Comparison of ENCODE assay signal across 21 cellular contexts in genomic region chr3:43870844-43871626, GRCh38.
DNase-seq lines count a peak whose midpoint lies in the region; ATAC-seq and TF ChIP-seq lines count a peak whose summit lies in the region.
"Had no signal": no experiment of that assay in that cellular context is flagged by ENCODE, and none has a peak within 500 bp of the region (broad histone marks: within the 10 kb centered on the region; RNA-seq: fewer than 3 reads in every experiment).

No MANE protein-coding gene starts in this region.

- H2BK120ac ChIP-seq in mesendoderm (ENCODE audit: low read depth, low read length), result no peak overlapping the region

- no peaks in the 10 kb centered on the region for H3K36me3 ChIP-seq in mesendoderm (ENCODE audit: control insufficient read depth, insufficient read depth, low read length)
- H3K36me3 ChIP-seq in MG63, result no peaks in the 10 kb centered on the region
- H3K36me3 ChIP-seq: right lobe of liver had no signal

- intact Hi-C loops in CD14-positive monocyte (cut with micrococcal nuclease), result no loop called here

- no peaks in the 10 kb centered on the region for H3K27me3 ChIP-seq in mesendoderm (ENCODE audit: insufficient read depth, low read length, poor library complexity)
- H3K27me3 ChIP-seq in MG63, result no peaks in the 10 kb centered on the region
- H3K27me3 ChIP-seq: right lobe of liver had no signal

- no peak overlapping the region for H3K23ac ChIP-seq in mesendoderm (ENCODE audit: low read length)

- no peak overlapping the region for H3K18ac ChIP-seq in mesendoderm (ENCODE audit: low read length)

- no peak overlapping the region for H3K27ac Mint-ChIP-seq in effector memory CD8-positive, alpha-beta T cell
- H3K27ac Mint-ChIP-seq in CD14-positive monocyte, result no peak overlapping the region
- H3K27ac Mint-ChIP-seq: activated CD4-positive, alpha-beta T cell treated with anti-CD3 and anti-CD28 coated beads, Interleukin-2, amount 10 ng/mL, durations not matched to agents 7 days and 5 days; IgD-negative memory B cell; stimulated activated naive CD8-positive, alpha-beta T cell treated with anti-CD3 and anti-CD28 coated beads, Interleukin-15, amount 100 ng/mL, for 72 hours had no signal

- H3K27ac ChIP-seq in RWPE1, result peak overlapping the region; percentile 87
- H3K27ac ChIP-seq in mesendoderm (ENCODE audit: low read depth, low read length), result no peak overlapping the region
- H3K27ac ChIP-seq: right lobe of liver had no signal

- H4K8ac ChIP-seq in mesendoderm (ENCODE audit: low read depth, low read length), result no peak overlapping the region

- H3K9ac ChIP-seq in mesendoderm (ENCODE audit: low read length), result no peak overlapping the region

- no peaks in the 10 kb centered on the region for H3K36me3 Mint-ChIP-seq in effector memory CD8-positive, alpha-beta T cell (ENCODE audit: insufficient read depth)
- H3K36me3 Mint-ChIP-seq in CD14-positive monocyte, result no peaks in the 10 kb centered on the region

- no peak overlapping the region for H3K4ac ChIP-seq in mesendoderm (ENCODE audit: low read depth, low read length)

- WGBS in mesendoderm (ENCODE audit: extremely low coverage, insufficient coverage, low lambda C conversion rate), result no CpG with 5 or more reads among the region's 2 CpGs

- peaks cover 48 to 94% of the 10 kb centered on the region in 2 donors for H3K27me3 Mint-ChIP-seq in effector memory CD8-positive, alpha-beta T cell
- H3K27me3 Mint-ChIP-seq in CD14-positive monocyte (ENCODE audit: low read depth in 3 of 3), result peaks cover 7 to 12% (median 10%) of the 10 kb centered on the region in 3 donors

- H2BK15ac ChIP-seq in mesendoderm (replicated peaks; ENCODE audit: low read depth), result no peak overlapping the region

- H3K4me1 Mint-ChIP-seq in effector memory CD8-positive, alpha-beta T cell (ENCODE audit: low read depth in 2 of 2), result peaks cover 0 to 3% of the 10 kb centered on the region in 2 donors
- peaks cover 6% of the 10 kb centered on the region for H3K4me1 Mint-ChIP-seq in CD14-positive monocyte
- H3K4me1 Mint-ChIP-seq: activated CD4-positive, alpha-beta T cell treated with anti-CD3 and anti-CD28 coated beads, Interleukin-2, amount 10 ng/mL, durations not matched to agents 7 days and 5 days; IgD-negative memory B cell had no signal

- CTCF ChIA-PET in RWPE1 (lab: Yijun Ruan, JAX), result interaction anchor here (0.6 kb wide), 1 partner anchor 327 kb away, joined by 3 read pairs; no protein-coding TSS in a partner anchor

- no peak overlapping the region for H3K4me2 ChIP-seq in mesendoderm (ENCODE audit: low read length)

- TF ChIP-seq CTCF in RWPE1 (conservative IDR thresholded peaks at IDR 0.05; ENCODE audit: low read depth) (no peak), CD14-positive monocyte (IDR thresholded peaks at IDR 0.05) (no peak)

- no peak overlapping the region for H2BK5ac ChIP-seq in mesendoderm (ENCODE audit: low read length)

- H2AK5ac ChIP-seq in mesendoderm (ENCODE audit: low read length), result no peak overlapping the region

- ATAC-seq in HG03039 (IDR thresholded peaks at IDR 0.05; ENCODE audit: unreplicated experiment), result no peak
- ATAC-seq in effector memory CD8-positive, alpha-beta T cell (replicated peaks), result no peak
- ATAC-seq: right lobe of liver; stimulated activated naive CD8-positive, alpha-beta T cell treated with anti-CD3 and anti-CD28 coated beads, Interleukin-15, amount 100 ng/mL, for 72 hours had no signal

- DNase-seq in Daoy (ENCODE audit: low read depth) (peak; percentile 21), RWPE1 (ENCODE audit: low spot score) (peak; percentile 57), ecto neural progenitor cell (ENCODE audit: low spot score) (peak; percentile 33), mesendoderm (peak; percentile 46), MG63 (no peak), CD14-positive monocyte (ENCODE audit: low spot score) (no peak)
- no peak for DNase-seq in effector memory CD8-positive, alpha-beta T cell
- DNase-seq: activated CD4-positive, alpha-beta T cell treated with anti-CD3 and anti-CD28 coated beads, Interleukin-2, amount 10 ng/mL, durations not matched to agents 7 days and 5 days; activated CD8-positive, alpha-beta memory T cell treated with anti-CD3 and anti-CD28 coated beads, Interleukin-2, amount 50 U/mL, for 48 hours; activated gamma-delta T cell; cortex of kidney; kidney; midbrain; NCI-H2029 treated with DMSO at 0.1 percent for 48 hours; NCI-H526; OCI-M1; right lobe of liver; stimulated activated naive CD8-positive, alpha-beta T cell treated with anti-CD3 and anti-CD28 coated beads, Interleukin-15, amount 100 ng/mL, for 72 hours had no signal

- H3K79me1 ChIP-seq in mesendoderm (ENCODE audit: low read length), result no peaks in the 10 kb centered on the region

- POLR2A ChIA-PET in RWPE1 (lab: Yijun Ruan, JAX; ENCODE audit: low non-redundant PET), result no interaction called here

- no peaks in the 10 kb centered on the region for H3K9me3 ChIP-seq in MG63
- H3K9me3 ChIP-seq: right lobe of liver had no signal

- H3K79me2 ChIP-seq in mesendoderm (ENCODE audit: control insufficient read depth, insufficient read depth, low read length), result no peaks in the 10 kb centered on the region

- H4K5ac ChIP-seq in mesendoderm (ENCODE audit: low read length), result no peak overlapping the region

- H3K4me3 Mint-ChIP-seq in effector memory CD8-positive, alpha-beta T cell, result no peak overlapping the region
- no peak overlapping the region for H3K4me3 Mint-ChIP-seq in CD14-positive monocyte
- H3K4me3 Mint-ChIP-seq: activated CD4-positive, alpha-beta T cell treated with anti-CD3 and anti-CD28 coated beads, Interleukin-2, amount 10 ng/mL, durations not matched to agents 7 days and 5 days; IgD-negative memory B cell; neural crest cell; stimulated activated naive CD8-positive, alpha-beta T cell treated with anti-CD3 and anti-CD28 coated beads, Interleukin-15, amount 100 ng/mL, for 72 hours had no signal

- no peak overlapping the region for H3K56ac ChIP-seq in mesendoderm (ENCODE audit: low read length)

- no peaks in the 10 kb centered on the region for H3K9me3 Mint-ChIP-seq in effector memory CD8-positive, alpha-beta T cell
- H3K9me3 Mint-ChIP-seq in CD14-positive monocyte, result peaks cover 0 to 1% (median 0%) of the 10 kb centered on the region in 7 donors
- H3K9me3 Mint-ChIP-seq: activated CD4-positive, alpha-beta T cell treated with anti-CD3 and anti-CD28 coated beads, Interleukin-2, amount 10 ng/mL, durations not matched to agents 7 days and 5 days; neural crest cell; stimulated activated naive CD8-positive, alpha-beta T cell treated with anti-CD3 and anti-CD28 coated beads, Interleukin-15, amount 100 ng/mL, for 72 hours had no signal

- H3K4me3 ChIP-seq in mesendoderm (ENCODE audit: low read length) (no peak overlapping the region), MG63 (no peak overlapping the region)
- H3K4me3 ChIP-seq: right lobe of liver had no signal

- H3K4me1 ChIP-seq in mesendoderm (ENCODE audit: control insufficient read depth, low read depth, low read length), result peaks cover 7% of the 10 kb centered on the region
- H3K4me1 ChIP-seq: right lobe of liver had no signal

Comparison
In these comparisons a context has a peak if more than half of its experiments do, and no peak if none do; other contexts are left out.
1. DNase-seq: peak in Daoy (single experiment), RWPE1 (single experiment), ecto neural progenitor cell (single experiment) and mesendoderm (single experiment); none in MG63 (single experiment), effector memory CD8-positive, alpha-beta T cell (0 of 3) and CD14-positive monocyte (single experiment).